Comparison of ENCODE assay signal across 1 cellular context in the genomic region with DNA sequence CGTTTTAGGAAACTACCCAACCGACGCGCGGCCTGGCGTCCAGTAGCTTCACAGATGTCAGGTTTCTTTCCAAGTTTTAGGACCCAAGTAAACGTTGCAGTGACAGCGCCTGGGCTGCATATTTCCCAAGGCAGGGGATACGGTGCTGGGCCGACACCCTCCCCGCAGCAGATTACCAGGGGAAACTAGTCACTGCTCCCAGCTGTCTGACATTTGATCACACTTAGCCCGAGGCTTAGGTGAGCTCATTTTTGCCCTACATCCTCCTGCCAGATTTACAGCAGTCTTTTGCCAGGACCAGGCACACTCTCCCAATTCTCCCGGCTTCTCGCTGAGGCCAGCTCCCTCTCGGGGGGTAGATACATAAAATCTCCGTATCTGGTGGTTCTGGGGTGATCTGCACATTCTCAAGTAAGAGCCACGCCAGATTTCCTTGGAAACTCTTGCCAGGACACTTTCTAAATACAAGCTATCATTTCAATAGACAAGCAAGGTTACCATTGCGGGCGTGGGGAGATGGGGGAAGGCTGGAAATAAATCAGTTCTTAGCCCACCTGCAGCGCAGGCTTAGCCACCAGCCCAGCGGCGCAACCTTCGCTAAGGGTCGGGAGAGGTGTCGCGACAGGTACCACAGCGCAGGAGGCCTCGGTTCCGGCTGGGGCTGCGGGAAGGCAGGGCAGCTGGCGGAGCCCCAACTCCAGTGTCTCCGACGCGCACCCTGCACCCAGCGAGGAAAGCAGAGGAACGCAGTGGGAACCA.
A peak's percentile ranks its signal among the peaks of the same experiment; 100 is the strongest.
TF ChIP-seq lines count a peak whose summit lies in the region.

No MANE protein-coding gene starts in this region.

TF ChIP-seq in H1, 55 proteins besides CTCF, POLR2A, EP300 and RAD21:
- TF ChIP-seq SIN3A (conservative IDR thresholded peaks at IDR 0.05 in 1 of 2, IDR thresholded peaks at IDR 0.05 in 1 of 2; ENCODE audit: low read depth in 1 of 2, low read length in 2 of 2) (peak; percentile 47 to 65; a peak in 1 of 4 replicates), GABPA (IDR thresholded peaks at IDR 0.05; ENCODE audit: borderline replicate concordance, insufficient read depth, low read length) (no peak), SRF (IDR thresholded peaks at IDR 0.05; ENCODE audit: low read depth, low read length) (no peak), KDM4A (IDR thresholded peaks at IDR 0.05; ENCODE audit: low read depth, low read length, severe bottlenecking) (no peak), BCL11A (IDR thresholded peaks at IDR 0.05; ENCODE audit: low read depth in 2 of 2, low read length in 2 of 2) (no peak), ASH2L (IDR thresholded peaks at IDR 0.05; ENCODE audit: low read length) (no peak), SAP30 (IDR thresholded peaks at IDR 0.05; ENCODE audit: insufficient read depth, insufficient replicate concordance, low read length) (peak; percentile 67), TEAD4 (IDR thresholded peaks at IDR 0.05; ENCODE audit: low read depth, low read length) (no peak), TCF12 (IDR thresholded peaks at IDR 0.05; ENCODE audit: low read depth, low read length) (no peak), EZH2 (IDR thresholded peaks at IDR 0.05; ENCODE audit: low read depth, low read length, severe bottlenecking) (peak; percentile 42), RNF2 (IDR thresholded peaks at IDR 0.05; ENCODE audit: borderline replicate concordance, low read depth, low read length, missing control alignments, poor library complexity, severe bottlenecking) (peak; percentile 33), SIRT6 (IDR thresholded peaks at IDR 0.05; ENCODE audit: low read length) (no peak), POLR2AphosphoS5 (IDR thresholded peaks at IDR 0.05; ENCODE audit: low read depth, low read length) (no peak), TBP (IDR thresholded peaks at IDR 0.05; ENCODE audit: low read depth, low read length) (no peak), SUZ12 (IDR thresholded peaks at IDR 0.05; ENCODE audit: low read length) (peak; percentile 49; the same call in 1 of the 2 replicates), BRCA1 (IDR thresholded peaks at IDR 0.05; ENCODE audit: low read depth, low read length) (no peak), KDM5A (IDR thresholded peaks at IDR 0.05; ENCODE audit: low read length) (no peak)
- TF ChIP-seq, protein P1, sequence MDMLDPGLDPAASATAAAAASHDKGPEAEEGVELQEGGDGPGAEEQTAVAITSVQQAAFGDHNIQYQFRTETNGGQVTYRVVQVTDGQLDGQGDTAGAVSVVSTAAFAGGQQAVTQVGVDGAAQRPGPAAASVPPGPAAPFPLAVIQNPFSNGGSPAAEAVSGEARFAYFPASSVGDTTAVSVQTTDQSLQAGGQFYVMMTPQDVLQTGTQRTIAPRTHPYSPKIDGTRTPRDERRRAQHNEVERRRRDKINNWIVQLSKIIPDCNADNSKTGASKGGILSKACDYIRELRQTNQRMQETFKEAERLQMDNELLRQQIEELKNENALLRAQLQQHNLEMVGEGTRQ (IDR thresholded peaks at IDR 0.05; ENCODE audit: low read length), result no peak
- TF ChIP-seq, protein P2, sequence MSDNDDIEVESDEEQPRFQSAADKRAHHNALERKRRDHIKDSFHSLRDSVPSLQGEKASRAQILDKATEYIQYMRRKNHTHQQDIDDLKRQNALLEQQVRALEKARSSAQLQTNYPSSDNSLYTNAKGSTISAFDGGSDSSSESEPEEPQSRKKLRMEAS (IDR thresholded peaks at IDR 0.05), result no peak
